Comparison of ENCODE assay signal across 8 cellular contexts in genomic region chr21:5101749-5102148, GRCh38.
DNase-seq lines count a peak whose midpoint lies in the region; ATAC-seq lines count a peak whose summit lies in the region.
"Not testable (repeated sequence)": the region's sequence is repeated elsewhere in the genome, so short reads cannot be mapped to it uniquely, and the experiment has no call there.

No MANE protein-coding gene starts in this region.

- peak; percentile 47 to 88 (median 80) for DNase-seq in T-cell
- peak; percentile 73 for DNase-seq in activated T-cell treated with anti-CD3 and anti-CD28 coated beads, Interleukin-2, amount 50 U/mL, for 1 hour
- peak; percentile 77 for DNase-seq in effector CD4-positive, alpha-beta T cell
- peak; percentile 45 for DNase-seq in medulla oblongata (ENCODE audit: extremely low spot score)
- peak; percentile 62 to 84 for DNase-seq in stimulated activated CD4-positive, alpha-beta T cell treated with anti-CD3 and anti-CD28 coated beads, Interleukin-4, amount 100 ng/mL, for 4 hours
- DNase-seq in aorta, result peak; percentile 56 to 63

- H3K27me3 ChIP-seq in aorta (ENCODE audit: control insufficient read depth in 1 of 2, insufficient read depth in 2 of 2, low read length in 1 of 2), result not testable (repeated sequence)

- H3K27ac ChIP-seq in aorta (ENCODE audit: low read depth in 1 of 2, low read length in 2 of 2), result not testable (repeated sequence)

- intact Hi-C loops in aorta (cut with DNase I), result not testable (repeated sequence)

- H3K36me3 Mint-ChIP-seq in T-cell, result not testable (repeated sequence)

- H3K27me3 Mint-ChIP-seq in T-cell, result not testable (repeated sequence)

- H3K9me3 Mint-ChIP-seq in T-cell, result not testable (repeated sequence)

- H3K9me3 ChIP-seq in aorta (ENCODE audit: control insufficient read depth, low read length), result not testable (repeated sequence)

- not testable (repeated sequence) for H3K4me3 ChIP-seq in aorta (ENCODE audit: low read length in 2 of 2)

- CTCF ChIA-PET in T-cell (lab: Charles Lee), result not testable (repeated sequence)

- ATAC-seq in GM18868 (IDR thresholded peaks at IDR 0.05; ENCODE audit: unreplicated experiment) (peak; percentile 60), HG03097 (IDR thresholded peaks at IDR 0.05; ENCODE audit: low FRiP score, unreplicated experiment) (peak; percentile 50), T-cell (replicated peaks in 1 of 4) (peak; percentile 80 to 85 (median 83)), aorta (ENCODE audit: low FRiP score) (peak; percentile 50)

- H3K27ac Mint-ChIP-seq in T-cell, result peak overlapping the region; percentile 82 to 89

- H3K4me1 ChIP-seq in aorta (ENCODE audit: control insufficient read depth in 1 of 2, insufficient read depth in 2 of 2, low read length in 2 of 2), result not testable (repeated sequence)

- not testable (repeated sequence) for H3K36me3 ChIP-seq in aorta (ENCODE audit: control insufficient read depth in 1 of 2, insufficient read depth in 2 of 2, low read length in 1 of 2)

- H3K4me3 Mint-ChIP-seq in T-cell, result peak overlapping the region; percentile 46 to 78 (median 55)

- 46 to 70% methylated on average over 8 to 9 of the region's 14 CpGs for WGBS in aorta, 2 donors

- H3K4me1 Mint-ChIP-seq in T-cell, result peaks cover 5 to 16% (median 14%) of the 10 kb centered on the region in 3 donors

- POLR2A ChIA-PET in T-cell (lab: Charles Lee), result not testable (repeated sequence)
